ENCODE assay signal across 23 cellular contexts in genomic region chr1:165496493-165496892, GRCh38. TPM values are rescaled to one million over a fixed set of nuclear protein-coding genes. Genes with fewer than 3 reads are reported as not detected.
"Had no signal": no experiment of that assay in that cellular context is flagged by ENCODE, and none has a peak within 500 bp of the region (broad histone marks: within the 10 kb centered on the region; RNA-seq: fewer than 3 reads in every experiment).

No MANE protein-coding gene starts in this region.

- H3K27me3 ChIP-seq: testis had no signal

- H3K27ac ChIP-seq: coronary artery, prostate gland, testis, upper lobe of right lung had no signal

- H3K4me1 ChIP-seq: prostate gland, testis, upper lobe of right lung had no signal

- DNase-seq: activated CD4-positive, alpha-beta T cell treated with anti-CD3 and anti-CD28 coated beads, Interleukin-2, amount 10 ng/mL, durations not matched to agents 24 days and 14 days; activated CD4-positive, CD25-positive, alpha-beta regulatory T cell; activated CD8-positive, alpha-beta memory T cell treated with anti-CD3 and anti-CD28 coated beads, Interleukin-2, amount 50 U/mL, for 4 hours; activated naive CD4-positive, alpha-beta T cell treated with anti-CD3 and anti-CD28 coated beads for 36 hours; activated naive CD8-positive, alpha-beta T cell treated with anti-CD3 and anti-CD28 coated beads, Interleukin-2, amount 50 U/mL, for 24 hours; activated T-cell treated with anti-CD3 and anti-CD28 coated beads, Interleukin-2, amount 50 U/mL, for 4 hours; anterior cingulate cortex; foreskin melanocyte; glutamatergic neuron; kidney glomerular epithelial cell; natural killer cell; occipital lobe; stimulated activated CD4-positive, alpha-beta T cell treated with anti-CD3 and anti-CD28 coated beads, Interleukin-4, amount 100 ng/mL, for 4 hours; T-helper 1 cell; T-helper 9 cell; testis; upper lobe of right lung had no signal

- H3K4me3 ChIP-seq: coronary artery, prostate gland, testis, upper lobe of right lung had no signal

- H3K9me3 ChIP-seq: prostate gland, testis, upper lobe of right lung had no signal

- ATAC-seq: activated naive CD8-positive, alpha-beta T cell treated with anti-CD3 and anti-CD28 coated beads, Interleukin-2, amount 50 U/mL, for 24 hours; activated T-cell treated with anti-CD3 and anti-CD28 coated beads, Interleukin-2, amount 50 U/mL, for 4 hours; natural killer cell; stimulated activated memory B cell treated with anti-CD40 and anti-IgM and Interleukin-4, amounts not matched to agents 10 μg/mL and 1 μg/mL and 100 μg/mL, for 72 hours; upper lobe of right lung had no signal

- H3K36me3 ChIP-seq: prostate gland, upper lobe of right lung had no signal

RNA-seq across cellular contexts. Expression of gene LRRC52, which starts 47.3 kb away (rescaled TPM):
- total RNA-seq: activated CD4-positive, alpha-beta T cell treated with anti-CD3 and anti-CD28 coated beads, Interleukin-2, amount 10 ng/mL, durations not matched to agents 24 days and 14 days; activated naive CD4-positive, alpha-beta T cell treated with anti-CD3 and anti-CD28 coated beads for 36 hours; activated T-cell treated with anti-CD3 and anti-CD28 coated beads, Interleukin-2, amount 50 U/mL, for 4 hours; epithelial cell of proximal tubule; lower leg skin; mesenteric fat pad; natural killer cell; occipital lobe; prostate gland had no signal

RNA-seq across cellular contexts. Expression of gene RXRG, which starts 51.6 kb away (rescaled TPM):
- total RNA-seq: activated CD4-positive, alpha-beta T cell treated with anti-CD3 and anti-CD28 coated beads, Interleukin-2, amount 10 ng/mL, durations not matched to agents 24 days and 14 days; activated naive CD4-positive, alpha-beta T cell treated with anti-CD3 and anti-CD28 coated beads for 36 hours; activated T-cell treated with anti-CD3 and anti-CD28 coated beads, Interleukin-2, amount 50 U/mL, for 4 hours; epithelial cell of proximal tubule; natural killer cell had no signal
